ENCODE assay signal across 1 cellular context in genomic region chr12:122506393-122506938, GRCh38.
TF ChIP-seq lines count a peak whose summit lies in the region.

No MANE protein-coding gene starts in this region.

TF ChIP-seq in WTC11, 78 proteins besides CTCF, POLR2A, EP300 and RAD21 (continued from another document):
- no peak for TF ChIP-seq ZSCAN18 (CRISPR knock-in tag; IDR thresholded peaks at IDR 0.05)
- TF ChIP-seq FOXP4 (CRISPR knock-in tag; IDR thresholded peaks at IDR 0.05): no peak
- no peak for TF ChIP-seq E2F1 (CRISPR knock-in tag; IDR thresholded peaks at IDR 0.05)
- no peak for TF ChIP-seq AFF4 (CRISPR knock-in tag; IDR thresholded peaks at IDR 0.05; ENCODE audit: borderline replicate concordance)
- TF ChIP-seq ELF4 (CRISPR knock-in tag; IDR thresholded peaks at IDR 0.05; ENCODE audit: low read depth): no peak
- TF ChIP-seq ZNF138 (CRISPR knock-in tag; conservative IDR thresholded peaks at IDR 0.05): no peak
- no peak for TF ChIP-seq E2F5 (CRISPR knock-in tag; IDR thresholded peaks at IDR 0.05)
- TF ChIP-seq CDX4 (CRISPR knock-in tag; IDR thresholded peaks at IDR 0.05; ENCODE audit: borderline replicate concordance): no peak
- no peak for TF ChIP-seq MLX (CRISPR knock-in tag; IDR thresholded peaks at IDR 0.05)
